ENCODE assay signal across 1 cellular context in genomic region chr6:15363523-15364400, GRCh38.
TF ChIP-seq lines count a peak whose summit lies in the region.

No MANE protein-coding gene starts in this region.

TF ChIP-seq in GM23338, 12 proteins besides CTCF, POLR2A, EP300 and RAD21 (continued from another document):
- TF ChIP-seq REST (IDR thresholded peaks at IDR 0.05; ENCODE audit: unreplicated experiment) (no peak), ZNF462 (CRISPR knock-in tag; IDR thresholded peaks at IDR 0.05) (no peak), CREB1 (CRISPR knock-in tag; IDR thresholded peaks at IDR 0.05; ENCODE audit: low read depth) (no peak), ZNF331 (CRISPR knock-in tag; IDR thresholded peaks at IDR 0.05; ENCODE audit: low read depth) (no peak)
